14 cellular contexts compared by ENCODE assay signal in the genomic region with DNA sequence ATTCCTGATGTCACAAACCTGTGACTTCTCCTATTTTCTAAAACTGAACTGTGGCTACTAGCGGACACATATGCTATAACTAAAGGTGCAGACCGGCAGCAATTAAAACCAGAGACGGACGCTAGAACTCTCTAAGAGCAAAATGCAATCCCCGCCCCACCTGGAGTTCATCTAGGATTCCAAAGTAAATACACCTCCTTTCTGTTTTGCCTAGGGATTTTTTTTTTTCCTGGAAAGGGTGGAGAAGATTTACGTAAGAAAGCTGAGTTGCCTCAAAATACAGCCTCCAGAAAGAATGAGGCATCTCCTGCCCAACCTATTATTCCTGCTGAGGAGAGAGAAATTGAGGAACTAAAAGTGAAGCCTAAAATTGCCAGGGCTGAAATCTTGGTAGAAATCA.
"Had no signal": no experiment of that assay in that cellular context is flagged by ENCODE, and none has a peak within 500 bp of the region (broad histone marks: within the 10 kb centered on the region; RNA-seq: fewer than 3 reads in every experiment).

No MANE protein-coding gene starts in this region.

- H3K4me1 ChIP-seq: thyroid gland had no signal

- ATAC-seq: activated CD8-positive, alpha-beta T cell treated with anti-CD3 and anti-CD28 coated beads, Interleukin-2, amount 10 ng/mL, durations not matched to agents 7 days and 5 days; left ventricle myocardium superior; natural killer cell had no signal

- H3K36me3 ChIP-seq: thyroid gland had no signal

- H3K4me3 ChIP-seq: thyroid gland had no signal

- H3K27ac ChIP-seq: thyroid gland, VCaP had no signal

- H3K9me3 ChIP-seq: thyroid gland had no signal

- H3K27me3 ChIP-seq: thyroid gland had no signal

- DNase-seq: activated CD4-positive, alpha-beta T cell treated with anti-CD3 and anti-CD28 coated beads for 1 hour; activated CD4-positive, alpha-beta T cell treated with anti-CD3 and anti-CD28 coated beads, Interleukin-2, amount 50 U/mL, for 1 hour; activated CD8-positive, alpha-beta T cell treated with anti-CD3 and anti-CD28 coated beads, Interleukin-2, amount 10 ng/mL, durations not matched to agents 7 days and 5 days; activated gamma-delta T cell treated with Interleukin-2 at 50 U/mL for 16 hours; anterior cingulate cortex; immature natural killer cell; kidney glomerular epithelial cell; left ventricle myocardium superior; mammary epithelial cell; natural killer cell; stimulated activated CD4-positive, alpha-beta T cell treated with anti-CD3 and anti-CD28 coated beads, Interleukin-1b, Interleukin-23, amount 100 ng/mL, for 48 hours; substantia nigra; thyroid gland had no signal
